1 cellular context compared by ENCODE assay signal in the genomic region with DNA sequence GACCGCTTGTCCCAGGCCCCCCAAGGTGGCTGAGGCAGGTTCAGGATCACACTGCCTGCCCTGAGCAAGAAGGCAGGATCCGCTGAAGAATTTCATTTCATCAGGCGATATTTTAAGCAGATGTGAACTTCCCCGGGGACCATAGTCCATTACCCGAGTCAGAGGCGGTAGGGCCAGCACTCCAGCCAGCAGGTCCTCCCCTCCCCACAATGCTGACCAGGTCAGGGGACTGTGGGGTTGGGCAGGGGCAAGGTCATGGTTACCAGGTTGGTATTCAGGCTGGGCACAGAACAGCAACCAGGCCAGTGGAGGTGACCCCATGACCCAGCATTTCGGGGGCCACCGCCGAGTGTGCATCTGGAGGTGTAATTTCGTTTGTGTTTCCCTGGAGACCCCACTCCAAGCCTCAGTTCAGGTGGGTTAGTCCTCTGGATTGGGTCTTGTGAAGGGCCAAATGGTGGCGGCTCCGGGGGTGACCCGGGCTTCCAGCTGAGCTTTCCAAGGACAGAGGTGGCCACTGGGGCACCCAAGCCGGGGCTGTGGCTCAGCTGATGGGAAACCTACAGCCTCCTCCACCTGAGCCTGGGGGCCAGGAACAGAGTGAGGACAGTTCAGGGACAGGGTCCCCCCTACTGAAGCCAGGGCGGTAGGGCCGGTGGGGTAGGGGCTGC.
TF ChIP-seq lines count a peak whose summit lies in the region.

No MANE protein-coding gene starts in this region.

TF ChIP-seq in H1, 55 proteins besides CTCF, POLR2A, EP300 and RAD21:
- TF ChIP-seq HDAC6 (IDR thresholded peaks at IDR 0.05; ENCODE audit: low read depth, low read length) (no peak), RNF2 (IDR thresholded peaks at IDR 0.05; ENCODE audit: borderline replicate concordance, low read depth, low read length, missing control alignments, poor library complexity, severe bottlenecking) (peak; percentile 11)
